In genomic region chr14:103057372-103058208, GRCh38 we compare ENCODE assay signal across 8 cellular contexts. TPM values are rescaled to one million over a fixed set of nuclear protein-coding genes. Genes with fewer than 3 reads are reported as not detected.
DNase-seq lines count a peak whose midpoint lies in the region; ATAC-seq and TF ChIP-seq lines count a peak whose summit lies in the region.

A gene with protein sequence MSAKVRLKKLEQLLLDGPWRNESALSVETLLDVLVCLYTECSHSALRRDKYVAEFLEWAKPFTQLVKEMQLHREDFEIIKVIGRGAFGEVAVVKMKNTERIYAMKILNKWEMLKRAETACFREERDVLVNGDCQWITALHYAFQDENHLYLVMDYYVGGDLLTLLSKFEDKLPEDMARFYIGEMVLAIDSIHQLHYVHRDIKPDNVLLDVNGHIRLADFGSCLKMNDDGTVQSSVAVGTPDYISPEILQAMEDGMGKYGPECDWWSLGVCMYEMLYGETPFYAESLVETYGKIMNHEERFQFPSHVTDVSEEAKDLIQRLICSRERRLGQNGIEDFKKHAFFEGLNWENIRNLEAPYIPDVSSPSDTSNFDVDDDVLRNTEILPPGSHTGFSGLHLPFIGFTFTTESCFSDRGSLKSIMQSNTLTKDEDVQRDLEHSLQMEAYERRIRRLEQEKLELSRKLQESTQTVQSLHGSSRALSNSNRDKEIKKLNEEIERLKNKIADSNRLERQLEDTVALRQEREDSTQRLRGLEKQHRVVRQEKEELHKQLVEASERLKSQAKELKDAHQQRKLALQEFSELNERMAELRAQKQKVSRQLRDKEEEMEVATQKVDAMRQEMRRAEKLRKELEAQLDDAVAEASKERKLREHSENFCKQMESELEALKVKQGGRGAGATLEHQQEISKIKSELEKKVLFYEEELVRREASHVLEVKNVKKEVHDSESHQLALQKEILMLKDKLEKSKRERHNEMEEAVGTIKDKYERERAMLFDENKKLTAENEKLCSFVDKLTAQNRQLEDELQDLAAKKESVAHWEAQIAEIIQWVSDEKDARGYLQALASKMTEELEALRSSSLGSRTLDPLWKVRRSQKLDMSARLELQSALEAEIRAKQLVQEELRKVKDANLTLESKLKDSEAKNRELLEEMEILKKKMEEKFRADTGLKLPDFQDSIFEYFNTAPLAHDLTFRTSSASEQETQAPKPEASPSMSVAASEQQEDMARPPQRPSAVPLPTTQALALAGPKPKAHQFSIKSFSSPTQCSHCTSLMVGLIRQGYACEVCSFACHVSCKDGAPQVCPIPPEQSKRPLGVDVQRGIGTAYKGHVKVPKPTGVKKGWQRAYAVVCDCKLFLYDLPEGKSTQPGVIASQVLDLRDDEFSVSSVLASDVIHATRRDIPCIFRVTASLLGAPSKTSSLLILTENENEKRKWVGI (N-terminal part only) (minus strand): TSS chr14:103057549. CDS start chr14:103057173, 376 bp downstream.

- under 1% methylated on average over 24 of the region's 115 CpGs for WGBS in SK-N-SH (ENCODE audit: low lambda C conversion rate)
- 1 to 3% (median 1%) methylated on average over 57 to 113 of the region's 115 CpGs for WGBS in adipose tissue, 3 donors

- TF ChIP-seq RAD21 in SK-N-SH (IDR thresholded peaks at IDR 0.05; ENCODE audit: low read length): no peak

- H3K27ac Mint-ChIP-seq in osteocyte (ENCODE audit: unreplicated experiment): peak within 1 kb of the TSS; percentile 82
- peak within 1 kb of the TSS; percentile 90 for H3K27ac Mint-ChIP-seq in type B pancreatic cell

- DNase-seq in DMS79 (lab: John Stamatoyannopoulos, UW): peak; percentile 88
- peak; percentile 41 for DNase-seq in GOT3 (lab: John Stamatoyannopoulos, UW)
- DNase-seq in MG63: peak; percentile 89
- peak; percentile 98 for DNase-seq in SK-N-SH
- DNase-seq in Right ventricle myocardium superior: peak; percentile 93
- DNase-seq in osteocyte (ENCODE audit: extremely low spot score, unreplicated experiment): peak; percentile 98
- peak; percentile 93 for DNase-seq in type B pancreatic cell (ENCODE audit: extremely low spot score, unreplicated experiment)

- no peak for TF ChIP-seq EP300 in SK-N-SH (IDR thresholded peaks at IDR 0.05; ENCODE audit: borderline replicate concordance in 1 of 2, low read depth in 1 of 2, low read length in 1 of 2)

- ATAC-seq in Right ventricle myocardium superior (ENCODE audit: poor library complexity): peak; percentile 97

- H3K4me3 Mint-ChIP-seq in osteocyte (ENCODE audit: unreplicated experiment): peak within 1 kb of the TSS; percentile 88
- peak within 1 kb of the TSS; percentile 92 for H3K4me3 Mint-ChIP-seq in type B pancreatic cell

- no peaks in the 10 kb centered on the region for H3K9me3 ChIP-seq in MG63
- no peaks in the 10 kb centered on the region for H3K9me3 ChIP-seq in SK-N-SH

- peaks cover 4% of the 10 kb centered on the region for H3F3A ChIP-seq in SK-N-SH (replicated peaks; ENCODE audit: insufficient read depth)

- H3K9me2 ChIP-seq in SK-N-SH: no peaks in the 10 kb centered on the region

- H3K9me3 Mint-ChIP-seq in osteocyte (ENCODE audit: unreplicated experiment): no peaks in the 10 kb centered on the region
- no peaks in the 10 kb centered on the region for H3K9me3 Mint-ChIP-seq in type B pancreatic cell

- peaks cover 65% of the 10 kb centered on the region for H3K79me2 ChIP-seq in SK-N-SH (ENCODE audit: insufficient read depth)

- intact Hi-C loops in Right ventricle myocardium superior (cut with DNase I): no loop called here

- peak within 1 kb of the TSS; percentile 81 for H3K9ac ChIP-seq in SK-N-SH

- H3K27me3 Mint-ChIP-seq in osteocyte (ENCODE audit: unreplicated experiment) (no peaks in the 10 kb centered on the region), type B pancreatic cell (no peaks in the 10 kb centered on the region)

- no peak for TF ChIP-seq CTCF in SK-N-SH (IDR thresholded peaks at IDR 0.05)
- no peak for TF ChIP-seq CTCF in osteocyte (IDR thresholded peaks at IDR 0.05)
- TF ChIP-seq CTCF in type B pancreatic cell (conservative IDR thresholded peaks at IDR 0.05): no peak

- H3K4me3 ChIP-seq in MG63 (peak within 1 kb of the TSS; percentile 86), SK-N-SH (ENCODE audit: low read depth in 2 of 2, low read length in 1 of 2) (peak within 1 kb of the TSS; percentile 91 to 99)

- H3K27me3 ChIP-seq in MG63 (no peaks in the 10 kb centered on the region), SK-N-SH (ENCODE audit: insufficient read depth) (no peaks in the 10 kb centered on the region)

- H3K27ac ChIP-seq in SK-N-SH (ENCODE audit: low read depth in 2 of 2, low read length in 1 of 2) (peak within 1 kb of the TSS; percentile 75 to 89), adipose tissue (ENCODE audit: low read depth, low read length) (peak within 1 kb of the TSS; percentile 80)

- peaks cover 23 to 26% of the 10 kb centered on the region in 2 experiments; a peak in 3 of 4 replicates for H3K4me1 ChIP-seq in SK-N-SH (ENCODE audit: control insufficient read depth in 1 of 2, insufficient read depth in 2 of 2, low read depth in 1 of 2, low read length in 1 of 2)

- H2AFZ ChIP-seq in SK-N-SH (ENCODE audit: low read depth): peak within 1 kb of the TSS; percentile 94

- CTCF ChIA-PET in SK-N-SH (lab: Yijun Ruan, JAX): interaction anchor here (0.6 to 3.5 kb wide), 10 partner anchors 10 to 101 kb away, joined by 3 to 18 read pairs (median 4); no protein-coding TSS in a partner anchor

- peaks cover 2% of the 10 kb centered on the region; the same call in 1 of the 2 replicates for H3K36me3 ChIP-seq in MG63
- H3K36me3 ChIP-seq in SK-N-SH (replicated peaks in 1 of 2; ENCODE audit: control insufficient read depth in 1 of 2, insufficient read depth in 2 of 2, low read length in 1 of 2): peaks cover 5 to 13% of the 10 kb centered on the region in 2 experiments

- H3K4me1 Mint-ChIP-seq in osteocyte (ENCODE audit: unreplicated experiment) (peaks cover 35% of the 10 kb centered on the region), type B pancreatic cell (ENCODE audit: unreplicated experiment) (peaks cover 37% of the 10 kb centered on the region)

- peak within 1 kb of the TSS; percentile 94 for H3K4me2 ChIP-seq in SK-N-SH

- H3K36me3 Mint-ChIP-seq in osteocyte (ENCODE audit: unreplicated experiment) (peaks cover 3% of the 10 kb centered on the region), type B pancreatic cell (no peaks in the 10 kb centered on the region)

- POLR2A ChIA-PET in SK-N-SH (lab: Yijun Ruan, JAX): no interaction called here

- H4K20me1 ChIP-seq in SK-N-SH (ENCODE audit: insufficient read depth): peaks cover 37% of the 10 kb centered on the region

TF ChIP-seq in SK-N-SH, 30 proteins besides CTCF, POLR2A, EP300 and RAD21 (continues in another document):
- TF ChIP-seq TCF12 (IDR thresholded peaks at IDR 0.05) (no peak), NFIC (IDR thresholded peaks at IDR 0.05; ENCODE audit: borderline replicate concordance) (no peak), JUND (IDR thresholded peaks at IDR 0.05) (no peak), MAX (IDR thresholded peaks at IDR 0.05; ENCODE audit: low read depth) (0 out of 2 replicates have a peak, but pooled peaks have one; percentile 34), SIN3A (IDR thresholded peaks at IDR 0.05; ENCODE audit: borderline replicate concordance, low read depth, low read length) (no peak; the same call in 1 of the 2 replicates), CHD2 (IDR thresholded peaks at IDR 0.05; ENCODE audit: low read length, partially characterized antibody) (peak; percentile 5), GABPA (IDR thresholded peaks at IDR 0.05; ENCODE audit: low read depth) (no peak)
- TF ChIP-seq, protein P1, sequence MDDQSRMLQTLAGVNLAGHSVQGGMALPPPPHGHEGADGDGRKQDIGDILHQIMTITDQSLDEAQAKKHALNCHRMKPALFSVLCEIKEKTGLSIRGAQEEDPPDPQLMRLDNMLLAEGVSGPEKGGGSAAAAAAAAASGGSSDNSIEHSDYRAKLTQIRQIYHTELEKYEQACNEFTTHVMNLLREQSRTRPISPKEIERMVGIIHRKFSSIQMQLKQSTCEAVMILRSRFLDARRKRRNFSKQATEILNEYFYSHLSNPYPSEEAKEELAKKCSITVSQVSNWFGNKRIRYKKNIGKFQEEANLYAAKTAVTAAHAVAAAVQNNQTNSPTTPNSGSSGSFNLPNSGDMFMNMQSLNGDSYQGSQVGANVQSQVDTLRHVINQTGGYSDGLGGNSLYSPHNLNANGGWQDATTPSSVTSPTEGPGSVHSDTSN (IDR thresholded peaks at IDR 0.05): no peak
- TF ChIP-seq, protein P2, sequence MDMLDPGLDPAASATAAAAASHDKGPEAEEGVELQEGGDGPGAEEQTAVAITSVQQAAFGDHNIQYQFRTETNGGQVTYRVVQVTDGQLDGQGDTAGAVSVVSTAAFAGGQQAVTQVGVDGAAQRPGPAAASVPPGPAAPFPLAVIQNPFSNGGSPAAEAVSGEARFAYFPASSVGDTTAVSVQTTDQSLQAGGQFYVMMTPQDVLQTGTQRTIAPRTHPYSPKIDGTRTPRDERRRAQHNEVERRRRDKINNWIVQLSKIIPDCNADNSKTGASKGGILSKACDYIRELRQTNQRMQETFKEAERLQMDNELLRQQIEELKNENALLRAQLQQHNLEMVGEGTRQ (IDR thresholded peaks at IDR 0.05; ENCODE audit: borderline replicate concordance, low read depth, low read length): no peak
- TF ChIP-seq, protein P3, sequence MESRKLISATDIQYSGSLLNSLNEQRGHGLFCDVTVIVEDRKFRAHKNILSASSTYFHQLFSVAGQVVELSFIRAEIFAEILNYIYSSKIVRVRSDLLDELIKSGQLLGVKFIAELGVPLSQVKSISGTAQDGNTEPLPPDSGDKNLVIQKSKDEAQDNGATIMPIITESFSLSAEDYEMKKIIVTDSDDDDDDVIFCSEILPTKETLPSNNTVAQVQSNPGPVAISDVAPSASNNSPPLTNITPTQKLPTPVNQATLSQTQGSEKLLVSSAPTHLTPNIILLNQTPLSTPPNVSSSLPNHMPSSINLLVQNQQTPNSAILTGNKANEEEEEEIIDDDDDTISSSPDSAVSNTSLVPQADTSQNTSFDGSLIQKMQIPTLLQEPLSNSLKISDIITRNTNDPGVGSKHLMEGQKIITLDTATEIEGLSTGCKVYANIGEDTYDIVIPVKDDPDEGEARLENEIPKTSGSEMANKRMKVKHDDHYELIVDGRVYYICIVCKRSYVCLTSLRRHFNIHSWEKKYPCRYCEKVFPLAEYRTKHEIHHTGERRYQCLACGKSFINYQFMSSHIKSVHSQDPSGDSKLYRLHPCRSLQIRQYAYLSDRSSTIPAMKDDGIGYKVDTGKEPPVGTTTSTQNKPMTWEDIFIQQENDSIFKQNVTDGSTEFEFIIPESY (IDR thresholded peaks at IDR 0.05; ENCODE audit: borderline replicate concordance, low read depth): no peak

RNA-seq across cellular contexts. Expression of the gene that starts here (rescaled TPM):
- 8.3 and 11.7 TPM in 2 replicates for total RNA-seq in MG63 (2014; rRNA removed; shearing (Covaris generic); ENCODE audit: low replicate concordance)
- polyA plus RNA-seq in SK-N-SH (2012; rRNA removed): 59.7 and 61.6 TPM in 2 replicates
- 30.0 and 41.9 TPM in 2 replicates for polyA plus RNA-seq in SK-N-SH (2012; cell fraction: cytosol; rRNA removed)
- 160 and 189 TPM in 2 replicates for polyA plus RNA-seq in SK-N-SH (2012; cell fraction: nucleus; rRNA removed)
- polyA plus RNA-seq in adipose tissue: 10 to 100 TPM; 22.8 to 53.5 (median 39.0) TPM
- 64.6 TPM for total RNA-seq in Right ventricle myocardium superior
- 99.0 and 102 TPM in 2 replicates for total RNA-seq in osteocyte
- total RNA-seq in type B pancreatic cell (ENCODE audit: low replicate concordance): 83.6 and 88.6 TPM in 2 replicates

Comparison
In these comparisons a context has a peak if more than half of its experiments do, and no peak if none do; other contexts are left out.
1. Peak in every context shown above with its lines: DNase-seq, ATAC-seq, H3K4me3 ChIP-seq and H3K27ac ChIP-seq.
2. DNase-seq: peak in every context shown above with its lines; median percentile 98 in SK-N-SH; 98 in osteocyte; 93 in Right ventricle myocardium superior; 93 in type B pancreatic cell; 89 in MG63; 88 in DMS79; 41 in GOT3.